Comparison of ENCODE assay signal across 7 cellular contexts in the genomic region with DNA sequence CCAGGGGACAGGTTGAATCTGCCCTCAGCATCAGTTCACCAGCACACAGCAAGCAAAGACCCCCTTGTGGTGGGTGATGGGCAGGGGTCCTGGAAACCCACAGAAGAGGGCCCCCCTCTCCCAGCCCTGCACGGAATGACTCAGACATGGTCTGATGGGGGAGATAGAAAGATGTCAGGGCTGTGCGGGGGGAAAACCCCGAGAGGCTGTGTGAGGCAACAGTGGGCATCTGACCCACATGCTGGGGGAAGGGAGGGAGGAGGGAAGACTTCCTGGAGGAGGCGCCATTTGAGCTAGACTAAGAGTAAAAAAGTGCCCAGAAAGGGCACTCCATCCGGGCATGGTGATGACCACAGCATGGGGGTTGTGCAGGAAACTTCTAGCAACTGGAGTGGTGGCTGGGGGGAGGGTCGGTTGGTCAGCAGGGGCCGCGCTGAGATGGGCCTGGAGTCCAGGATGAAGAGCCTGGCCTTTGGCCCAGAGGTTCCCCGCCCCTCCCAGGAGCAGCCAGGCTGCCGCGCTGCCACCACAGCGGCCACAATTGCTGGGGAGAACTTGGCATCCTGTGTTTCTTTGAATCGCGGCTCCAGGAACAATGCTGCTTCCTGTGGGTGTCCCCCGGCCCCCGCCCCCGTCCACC. TPM values are rescaled to one million over a fixed set of nuclear protein-coding genes. Genes with fewer than 3 reads are reported as not detected.
DNase-seq lines count a peak whose midpoint lies in the region; ATAC-seq and TF ChIP-seq lines count a peak whose summit lies in the region.

No MANE protein-coding gene starts in this region.

- H3K4me3 ChIP-seq in mammary epithelial cell (replicated peaks in 1 of 3; ENCODE audit: insufficient read depth in 1 of 3, low read depth in 2 of 3, low read length in 3 of 3) = peak overlapping the region; percentile 24 to 79 (median 77)
- peak overlapping the region; percentile 84 for H3K4me3 ChIP-seq in mononuclear cell (ENCODE audit: low read length)
- H3K4me3 ChIP-seq in stomach = peak overlapping the region; percentile 57 to 78 (median 66)

- H3K27ac ChIP-seq in mammary epithelial cell (ENCODE audit: insufficient read depth, low read depth, low read length) (peak overlapping the region; percentile 19), stomach (peak overlapping the region; percentile 84 to 97 (median 92))

- H3K27me3 ChIP-seq in mammary epithelial cell (ENCODE audit: insufficient read depth, low read length) = no peaks in the 10 kb centered on the region
- H3K27me3 ChIP-seq in mononuclear cell (ENCODE audit: insufficient read depth, low read length) = no peaks in the 10 kb centered on the region
- H3K27me3 ChIP-seq in stomach = peaks cover 0 to 81% (median 8%) of the 10 kb centered on the region in 3 donors

- no peaks in the 10 kb centered on the region for H4K20me1 ChIP-seq in mammary epithelial cell (ENCODE audit: insufficient read depth, low read length)

- H3K9me3 ChIP-seq in mammary epithelial cell (replicated peaks; ENCODE audit: insufficient read depth, low read length) (no peaks in the 10 kb centered on the region), mononuclear cell (ENCODE audit: low read depth, low read length) (no peaks in the 10 kb centered on the region), stomach (no peaks in the 10 kb centered on the region)

- CTCF ChIA-PET in mammary epithelial cell (lab: Charles Lee; ENCODE audit: low non-redundant PET) = interaction anchor here (0.8 kb wide), 1 partner anchor 1857 kb away, joined by 8 read pairs; no protein-coding TSS in a partner anchor

- peak; percentile 23 for ATAC-seq in HG02981 (IDR thresholded peaks at IDR 0.05; ENCODE audit: unreplicated experiment)

- TF ChIP-seq EP300 in stomach (IDR thresholded peaks at IDR 0.05) = no peak

- BruUV-seq in mammary epithelial cell (replicated peaks; lab: Mats Ljungman, UMichigan) = no TSS peak

- no peak for TF ChIP-seq CTCF in mammary epithelial cell (conservative IDR thresholded peaks at IDR 0.05 in 1 of 2, IDR thresholded peaks at IDR 0.05 in 1 of 2; ENCODE audit: extremely low read depth in 1 of 2, insufficient read depth in 1 of 2, low read depth in 1 of 2, low read length in 2 of 2)
- TF ChIP-seq CTCF in stomach (IDR thresholded peaks at IDR 0.05) = no peak

- intact Hi-C loops in mammary epithelial cell (cut with micrococcal nuclease) (loop anchor here (2.0 to 5.0 kb wide), 2 partner anchors 43 to 110 kb away; partner anchors contain the start of gene TTYH3), stomach (cut with DNase I; ENCODE audit: low total_unique reads) (no loop called here)

- no peak overlapping the region for H2AFZ ChIP-seq in mammary epithelial cell (ENCODE audit: low read depth, low read length)

- no peak for TF ChIP-seq POLR2A in stomach (IDR thresholded peaks at IDR 0.05)
- TF ChIP-seq POLR2A in erythroblast (IDR thresholded peaks at IDR 0.05; ENCODE audit: low read length) = no peak

- DNase-seq in UCSD-AML1 (lab: John Stamatoyannopoulos, UW; ENCODE audit: unreplicated experiment) = peak; percentile 68
- DNase-seq in mammary epithelial cell = peak; percentile 60
- no peak for DNase-seq in stomach
- DNase-seq in erythroblast (lab: John Stamatoyannopoulos, UW) = no peak
- no peak for DNase-seq in DMS114 treated with DMSO at 0.1 percent for 48 hours (lab: John Stamatoyannopoulos, UW; ENCODE audit: unreplicated experiment)

- H3K36me3 ChIP-seq in mammary epithelial cell (ENCODE audit: insufficient read depth, low read length) = no peaks in the 10 kb centered on the region
- peaks cover 7 to 25% (median 20%) of the 10 kb centered on the region in 4 donors for H3K36me3 ChIP-seq in stomach

- 3% methylated on average over 10 of the region's 17 CpGs for WGBS in mammary epithelial cell (ENCODE audit: low coverage, missing lambda C conversion rate)
- 12 to 32% (median 15%) methylated on average over 8 to 17 of the region's 17 CpGs for WGBS in stomach, 5 donors

- H3K4me1 ChIP-seq in mammary epithelial cell (ENCODE audit: insufficient read depth, low read length) = peaks cover 68% of the 10 kb centered on the region
- H3K4me1 ChIP-seq in mononuclear cell (ENCODE audit: insufficient read depth, low read length) = peaks cover 71% of the 10 kb centered on the region
- peaks cover 79 to 90% (median 84%) of the 10 kb centered on the region in 4 donors for H3K4me1 ChIP-seq in stomach

- no peak overlapping the region for H3K9ac ChIP-seq in mammary epithelial cell (ENCODE audit: insufficient read depth, low read length)

- H3K79me2 ChIP-seq in mammary epithelial cell (ENCODE audit: insufficient read depth, low read length) = peaks cover 37% of the 10 kb centered on the region

- dilution Hi-C loops in mammary epithelial cell (cut with HindIII; ENCODE audit: low sequenced_read_pairs) = no loop called here

- peak overlapping the region; percentile 93 for H3K4me2 ChIP-seq in mammary epithelial cell (ENCODE audit: insufficient read depth, low read depth, low read length)

- in situ Hi-C loops in mammary epithelial cell (cut with MboI; ENCODE audit: low sequenced_read_pairs in 2 of 2) = no loop called here

RNA-seq across cellular contexts. Expression of gene LFNG, which starts 2.5 kb away (rescaled TPM):
- 100 to 1,000 TPM in 1 of 2 donors, 10 to 100 TPM in 1; 29.7 to 105 TPM for total RNA-seq in mammary epithelial cell
- 35.5 TPM for polyA plus RNA-seq in mammary epithelial cell
- 15.9 TPM for polyA minus RNA-seq in mammary epithelial cell
- total RNA-seq in mononuclear cell = 101 TPM
- total RNA-seq in stomach = 100 to 1,000 TPM in 1 of 5 donors, 10 to 100 TPM in 3, 1 to 10 TPM in 1; 8.0 to 103 (median 36.2) TPM
- 10 to 100 TPM; 11.8 to 15.4 (median 14.1) TPM for polyA plus RNA-seq in stomach

RNA-seq across cellular contexts. Expression of gene BRAT1, which starts 33.3 kb away (rescaled TPM):
- total RNA-seq in mammary epithelial cell (10 to 100 TPM; 20.5 to 25.3 TPM), mononuclear cell (7.7 TPM), stomach (100 to 1,000 TPM in 1 of 5 donors, 10 to 100 TPM in 4; 16.3 to 119 (median 35.7) TPM)
- polyA plus RNA-seq in mammary epithelial cell (15.3 TPM), stomach (10 to 100 TPM; 23.5 to 25.2 (median 23.5) TPM)
- 20.8 TPM for polyA minus RNA-seq in mammary epithelial cell

RNA-seq across cellular contexts. Expression of gene IQCE, which starts 36.7 kb away (rescaled TPM):
- total RNA-seq in mammary epithelial cell = 10 to 100 TPM; 13.3 to 15.1 TPM
- 5.4 TPM for polyA plus RNA-seq in mammary epithelial cell
- 6.2 TPM for polyA minus RNA-seq in mammary epithelial cell
- total RNA-seq in mononuclear cell = 2.7 TPM
- 100 to 1,000 TPM in 1 of 5 donors, 10 to 100 TPM in 3, 1 to 10 TPM in 1; 1.8 to 248 (median 49.1) TPM for total RNA-seq in stomach
- 10 to 100 TPM in 1 of 3 donors, 1 to 10 TPM in 2; 3.0 to 10.5 (median 7.5) TPM for polyA plus RNA-seq in stomach

RNA-seq across cellular contexts. Expression of gene GRIFIN, which starts 45.9 kb away (rescaled TPM):
- total RNA-seq in mammary epithelial cell = not detected
- not detected for polyA plus RNA-seq in mammary epithelial cell
- polyA minus RNA-seq in mammary epithelial cell = not detected
- not detected for total RNA-seq in mononuclear cell
- total RNA-seq in stomach = not detected
- polyA plus RNA-seq in stomach = not detected

Comparison
In these comparisons a context has a peak if more than half of its experiments do, and no peak if none do; other contexts are left out.
1. DNase-seq: peak in UCSD-AML1 (single experiment) and mammary epithelial cell (single experiment); none in stomach (single experiment), erythroblast (0 of 2) and DMS114 treated with DMSO at 0.1 percent for 48 hours (single experiment).
2. Peak in every context shown above with its lines, with median percentiles within 50 percentile points of each other: H3K4me3 ChIP-seq.